ENCODE assay signal across 11 cellular contexts in the genomic region with DNA sequence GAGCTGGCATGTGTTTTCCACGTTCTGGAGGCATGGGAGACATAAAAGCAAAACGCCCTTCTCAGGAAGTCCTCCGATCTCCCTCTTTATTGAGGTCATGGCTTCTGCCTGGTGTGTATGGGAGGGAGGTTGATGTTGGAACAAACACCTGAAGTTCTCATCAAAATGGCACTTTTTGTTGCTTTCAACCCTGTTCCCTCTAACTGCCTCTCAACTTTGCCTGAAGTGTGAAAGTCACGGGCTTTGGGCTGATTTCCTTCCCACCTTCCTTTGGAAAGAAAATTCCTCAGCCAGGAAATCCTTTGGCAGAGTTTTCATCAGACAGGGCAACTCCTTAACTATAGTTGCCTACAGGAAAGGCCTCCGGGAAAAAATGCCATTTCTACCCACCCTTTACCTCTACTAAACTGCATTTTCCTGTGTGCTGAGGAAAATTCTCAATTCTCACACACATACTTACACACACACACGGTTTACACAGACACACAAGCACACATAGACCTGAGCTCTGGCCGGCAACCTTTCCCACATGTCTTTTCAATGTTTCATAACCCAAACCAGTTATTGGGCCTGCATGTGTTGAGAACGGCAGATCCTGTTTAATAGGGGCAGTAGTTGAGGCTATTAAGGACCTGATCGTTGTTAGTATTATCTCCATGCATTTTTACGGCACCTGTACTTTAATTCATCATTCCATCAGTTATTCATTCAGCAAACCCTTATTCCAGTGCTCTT. TPM values are rescaled to one million over a fixed set of nuclear protein-coding genes. Genes with fewer than 3 reads are reported as not detected.
DNase-seq lines count a peak whose midpoint lies in the region; ATAC-seq, FAIRE-seq and TF ChIP-seq lines count a peak whose summit lies in the region.
"Had no signal": no experiment of that assay in that cellular context is flagged by ENCODE, and none has a peak within 500 bp of the region (broad histone marks: within the 10 kb centered on the region; RNA-seq: fewer than 3 reads in every experiment).

No MANE protein-coding gene starts in this region.

- no peaks in the 10 kb centered on the region; the same call in 1 of the 2 replicates for H3K9me3 ChIP-seq in IMR-90 (ENCODE audit: control insufficient read depth, insufficient read depth, low read length)
- no peaks in the 10 kb centered on the region for H3K9me3 ChIP-seq in suprapubic skin

- H2BK5ac ChIP-seq in IMR-90 (ENCODE audit: low read depth, low read length, poor library complexity, severe bottlenecking), result no peak overlapping the region
- H2BK5ac ChIP-seq in mesendoderm (ENCODE audit: low read length), result no peak overlapping the region

- DNase-seq in IMR-90, result no peak
- DNase-seq in caudate nucleus (lab: John Stamatoyannopoulos, UW), result no peak
- peak; percentile 17 for DNase-seq in mesendoderm
- DNase-seq in suprapubic skin (ENCODE audit: low spot score in 2 of 2), result no peak
- DNase-seq in RCC 7860 (ENCODE audit: low spot score), result no peak
- DNase-seq in NCI-H526 treated with DMSO at 0.1 percent for 48 hours (lab: John Stamatoyannopoulos, UW), result no peak
- no peak for DNase-seq in 8988T
- DNase-seq: activated effector memory CD4-positive, alpha-beta T cell treated with Interleukin-2 at 50 U/mL for 16 hours; NCI-H1105; small intestine had no signal

- H4K5ac ChIP-seq in IMR-90 (ENCODE audit: low read depth, low read length), result no peak overlapping the region
- no peak overlapping the region for H4K5ac ChIP-seq in mesendoderm (ENCODE audit: low read length)

- H3K9me1 ChIP-seq in IMR-90 (ENCODE audit: insufficient read depth, low read length), result peaks cover 25% of the 10 kb centered on the region

- peaks cover 35% of the 10 kb centered on the region for H4K20me1 ChIP-seq in IMR-90 (ENCODE audit: insufficient read depth, low read length)

- TF ChIP-seq EP300 in suprapubic skin (IDR thresholded peaks at IDR 0.05), result no peak

- no peak overlapping the region; the same call in 2 of the 3 replicates for H2BK15ac ChIP-seq in IMR-90 (ENCODE audit: low read depth, low read length)
- no peak overlapping the region for H2BK15ac ChIP-seq in mesendoderm (replicated peaks; ENCODE audit: low read depth)

- BruUV-seq in IMR-90 (replicated peaks; lab: Mats Ljungman, UMichigan), result no TSS peak

- dilution Hi-C loops in IMR-90 (cut with HindIII; ENCODE audit: low sequenced_read_pairs, unreplicated experiment), result no loop called here

- H3K23ac ChIP-seq in IMR-90 (ENCODE audit: low read depth, low read length) (no peak overlapping the region), mesendoderm (ENCODE audit: low read length) (no peak overlapping the region)

- H2BK20ac ChIP-seq in IMR-90 (ENCODE audit: low read depth, low read length), result peak overlapping the region; percentile 28; the same call in 1 of the 2 replicates

- H4K8ac ChIP-seq in IMR-90 (ENCODE audit: low read depth in 2 of 2, low read length in 2 of 2), result no peak overlapping the region
- H4K8ac ChIP-seq in mesendoderm (ENCODE audit: low read depth, low read length), result no peak overlapping the region

- TF ChIP-seq POLR2A in IMR-90 (IDR thresholded peaks at IDR 0.05; ENCODE audit: low read depth, low read length), result no peak
- no peak for TF ChIP-seq POLR2A in suprapubic skin (IDR thresholded peaks at IDR 0.05)

- no peak overlapping the region for H3K9ac ChIP-seq in IMR-90 (ENCODE audit: low read depth, low read length)
- peak overlapping the region; percentile 10 for H3K9ac ChIP-seq in mesendoderm (ENCODE audit: low read length)

- peaks cover 18 to 41% of the 10 kb centered on the region in 2 experiments for H3K79me1 ChIP-seq in IMR-90 (ENCODE audit: low read depth in 1 of 2, low read length in 2 of 2)
- H3K79me1 ChIP-seq in mesendoderm (ENCODE audit: low read length), result no peaks in the 10 kb centered on the region

- CTCF ChIA-PET in IMR-90 (lab: Yijun Ruan, JAX), result no interaction called here

- H3K14ac ChIP-seq in IMR-90 (replicated peaks; ENCODE audit: low read depth, low read length), result no peak overlapping the region

- H3K4ac ChIP-seq in IMR-90 (ENCODE audit: low read depth, low read length) (no peak overlapping the region), mesendoderm (ENCODE audit: low read depth, low read length) (peak overlapping the region; percentile 50)

- H2BK120ac ChIP-seq in IMR-90 (ENCODE audit: low read depth, low read length), result no peak overlapping the region
- H2BK120ac ChIP-seq in mesendoderm (ENCODE audit: low read depth, low read length), result peak overlapping the region; percentile 35

- H3K27me3 ChIP-seq in IMR-90 (ENCODE audit: control insufficient read depth, insufficient read depth, low read length) (no peaks in the 10 kb centered on the region), mesendoderm (ENCODE audit: insufficient read depth, low read length, poor library complexity) (no peaks in the 10 kb centered on the region), suprapubic skin (no peaks in the 10 kb centered on the region)

- H3K56ac ChIP-seq in IMR-90 (ENCODE audit: extremely low read depth, insufficient read depth, low read length), result no peak overlapping the region
- peak overlapping the region; percentile 68 for H3K56ac ChIP-seq in mesendoderm (ENCODE audit: low read length)

- WGBS in IMR-90 (ENCODE audit: extremely low coverage in 2 of 2, insufficient read length in 1 of 2), 2 experiments, result 100% methylated on average over 1 of the region's 10 CpGs; no CpG with 5 or more reads in 1 of the 2 experiments
- WGBS in mesendoderm (ENCODE audit: extremely low coverage, insufficient coverage, low lambda C conversion rate), result no CpG with 5 or more reads among the region's 10 CpGs
- WGBS in suprapubic skin, result 52% methylated on average over 10 of the region's 10 CpGs

- no peak overlapping the region for H2AFZ ChIP-seq in IMR-90 (replicated peaks; ENCODE audit: low read length, poor library complexity)

- TF ChIP-seq CTCF in IMR-90 (conservative IDR thresholded peaks at IDR 0.05; ENCODE audit: low read depth, low read length) (no peak), suprapubic skin (IDR thresholded peaks at IDR 0.05) (no peak)

- H3K4me2 ChIP-seq in IMR-90 (ENCODE audit: low read depth, low read length), result no peak overlapping the region
- H3K4me2 ChIP-seq in mesendoderm (ENCODE audit: low read length), result no peak overlapping the region

- H3K27ac ChIP-seq in IMR-90 (ENCODE audit: insufficient read depth, low read length) (no peak overlapping the region), caudate nucleus (ENCODE audit: low read depth, low read length) (peak overlapping the region; percentile 46), mesendoderm (ENCODE audit: low read depth, low read length) (peak overlapping the region; percentile 19), suprapubic skin (peak overlapping the region; percentile 72)

- no peaks in the 10 kb centered on the region for H3K79me2 ChIP-seq in mesendoderm (ENCODE audit: control insufficient read depth, insufficient read depth, low read length)

- in situ Hi-C loops in IMR-90 (cut with MboI; ENCODE audit: low sequenced_read_pairs), result no loop called here

- H3K18ac ChIP-seq in IMR-90 (ENCODE audit: low read depth, low read length) (no peak overlapping the region), mesendoderm (ENCODE audit: low read length) (peak overlapping the region; percentile 78)

- no peak for FAIRE-seq in RCC 7860 (lab: Jason Lieb, UNC)
- FAIRE-seq: small intestine had no signal

- POLR2A ChIA-PET in IMR-90 (lab: Charles Lee; ENCODE audit: unreplicated experiment), result no interaction called here

- ATAC-seq in IMR-90 (ENCODE audit: low read depth), result no peak
- ATAC-seq: HCT116 had no signal

- no peak overlapping the region for H2AK5ac ChIP-seq in IMR-90 (ENCODE audit: low read depth, low read length)
- peak overlapping the region; percentile 76 for H2AK5ac ChIP-seq in mesendoderm (ENCODE audit: low read length)

- no peak for TF ChIP-seq RAD21 in IMR-90 (IDR thresholded peaks at IDR 0.05; ENCODE audit: low read length)

- intact Hi-C loops in IMR-90 (cut with micrococcal nuclease), result loop anchor here (5.0 kb wide), 1 partner anchor 48 kb away; no protein-coding TSS in a partner anchor

- peaks cover 32% of the 10 kb centered on the region for H3K36me3 ChIP-seq in IMR-90 (ENCODE audit: control insufficient read depth, insufficient read depth, low read length)
- H3K36me3 ChIP-seq in mesendoderm (ENCODE audit: control insufficient read depth, insufficient read depth, low read length), result no peaks in the 10 kb centered on the region
- H3K36me3 ChIP-seq in suprapubic skin, result peaks cover 24% of the 10 kb centered on the region

- H4K91ac ChIP-seq in IMR-90 (ENCODE audit: insufficient read depth, low read depth, low read length), result no peak overlapping the region

- H3K4me3 ChIP-seq in IMR-90 (ENCODE audit: insufficient read depth, low read depth, low read length) (no peak overlapping the region), mesendoderm (ENCODE audit: low read length) (no peak overlapping the region), suprapubic skin (no peak overlapping the region)

- H3K4me1 ChIP-seq in IMR-90 (ENCODE audit: control insufficient read depth, insufficient read depth, low read length) (peaks cover 19% of the 10 kb centered on the region), mesendoderm (ENCODE audit: control insufficient read depth, low read depth, low read length) (peaks cover 21% of the 10 kb centered on the region), suprapubic skin (peaks cover 74% of the 10 kb centered on the region)

- H2AK9ac ChIP-seq in IMR-90 (replicated peaks; ENCODE audit: low read depth, low read length, poor library complexity), result peak overlapping the region; percentile 48

TF ChIP-seq in IMR-90, 13 proteins besides CTCF, POLR2A, EP300 and RAD21 (continues in another document):
- TF ChIP-seq RFX5 (IDR thresholded peaks at IDR 0.05; ENCODE audit: low read depth, low read length) (no peak), MAFK (IDR thresholded peaks at IDR 0.05; ENCODE audit: low read depth, low read length) (no peak)

RNA-seq across cellular contexts. Expression of a gene that starts 36.4 kb away (rescaled TPM):
- total RNA-seq in IMR-90 (2012; rRNA removed) (not detected in 2 replicates), suprapubic skin (not detected)
- polyA plus RNA-seq in IMR-90 (2012; rRNA removed), result not detected in 2 replicates
- polyA plus RNA-seq in IMR-90 (2012; cell fraction: cytosol; rRNA removed), result not detected in 2 replicates
- not detected in 2 replicates for polyA plus RNA-seq in IMR-90 (2012; cell fraction: nucleus; rRNA removed; ENCODE audit: low replicate concordance)
- polyA plus RNA-seq in mesendoderm (2013, experiment 1 of 2), result not detected
- not detected for polyA plus RNA-seq in mesendoderm (2013, experiment 2 of 2)

RNA-seq across cellular contexts. Expression of a gene that starts 53.3 kb away (rescaled TPM):
- total RNA-seq in IMR-90 (2012; rRNA removed) (8.8 and 20.3 TPM in 2 replicates), suprapubic skin (10 to 100 TPM; 20.7 to 27.2 (median 25.4) TPM)
- 17.4 and 19.4 TPM in 2 replicates for polyA plus RNA-seq in IMR-90 (2012; rRNA removed)
- polyA plus RNA-seq in IMR-90 (2012; cell fraction: cytosol; rRNA removed), result 4.0 and 6.7 TPM in 2 replicates
- 2.3 and 8.4 TPM in 2 replicates for polyA plus RNA-seq in IMR-90 (2012; cell fraction: nucleus; rRNA removed; ENCODE audit: low replicate concordance)
- 4.8 TPM for polyA plus RNA-seq in mesendoderm (2013, experiment 1 of 2)
- polyA plus RNA-seq in mesendoderm (2013, experiment 2 of 2), result 4.8 TPM

RNA-seq across cellular contexts. Expression of a gene that starts 57.0 kb away (rescaled TPM):
- total RNA-seq in IMR-90 (2012; rRNA removed), result 29.2 and 31.0 TPM in 2 replicates
- 20.7 and 22.2 TPM in 2 replicates for polyA plus RNA-seq in IMR-90 (2012; rRNA removed)
- 17.2 and 31.3 TPM in 2 replicates for polyA plus RNA-seq in IMR-90 (2012; cell fraction: cytosol; rRNA removed)
- polyA plus RNA-seq in IMR-90 (2012; cell fraction: nucleus; rRNA removed; ENCODE audit: low replicate concordance), result 18.9 and 19.8 TPM in 2 replicates
- 20.1 TPM for polyA plus RNA-seq in mesendoderm (2013, experiment 1 of 2)
- 20.5 TPM for polyA plus RNA-seq in mesendoderm (2013, experiment 2 of 2)
- 100 to 1,000 TPM; 103 to 166 (median 125) TPM for total RNA-seq in suprapubic skin
